25 cellular contexts compared by ENCODE assay signal in genomic region chr6:156600678-156601077, GRCh38.
A peak's percentile ranks its signal among the peaks of the same experiment; 100 is the strongest.
DNase-seq lines count a peak whose midpoint lies in the region; ATAC-seq and TF ChIP-seq lines count a peak whose summit lies in the region.
"Had no signal": no experiment of that assay in that cellular context is flagged by ENCODE, and none has a peak within 500 bp of the region (broad histone marks: within the 10 kb centered on the region; RNA-seq: fewer than 3 reads in every experiment).

No MANE protein-coding gene starts in this region.

- H3K9ac ChIP-seq in Karpas-422 (ENCODE audit: low read length) = no peak overlapping the region

- H3K4me3 ChIP-seq in psoas muscle = no peak overlapping the region
- H3K4me3 ChIP-seq in thyroid gland (replicated peaks in 1 of 3) = no peak overlapping the region
- H3K4me3 ChIP-seq in Karpas-422 (ENCODE audit: low read length) = no peak overlapping the region
- H3K4me3 ChIP-seq: spleen had no signal

- 40 to 69% (median 53%) methylated on average over 9 of the region's 9 CpGs for WGBS in psoas muscle, 3 donors
- WGBS in thyroid gland, 2 donors = 82 to 87% methylated on average over 9 of the region's 9 CpGs

- H2AFZ ChIP-seq in Karpas-422 (ENCODE audit: low read length) = no peak overlapping the region

- DNase-seq in left cardiac atrium (no peak), psoas muscle (peak in 1 of 2 donors; percentile 29), thyroid gland (no peak), ureter (ENCODE audit: low spot score) (no peak), T-helper 2 cell (no peak), Karpas-422 (no peak), hepatic stellate cell (ENCODE audit: low spot score) (no peak)
- DNase-seq: activated CD4-positive, alpha-beta T cell treated with anti-CD3 and anti-CD28 coated beads, Interleukin-2, amount 10 ng/mL, durations not matched to agents 7 days and 5 days; activated naive CD8-positive, alpha-beta T cell treated with anti-CD3 and anti-CD28 coated beads, Interleukin-2, amount 50 U/mL, for 24 hours; activated T-cell treated with anti-CD3 and anti-CD28 coated beads, Interleukin-2, amount 50 U/mL, for 24 hours; DMS153; effector CD4-positive, alpha-beta T cell; mesenchymal stem cell; naive thymus-derived CD4-positive, alpha-beta T cell; NCI-H1092 treated with DMSO at 0.1 percent for 48 hours; NCI-H2029 treated with DMSO at 0.1 percent for 48 hours; NCI-H226; occipital lobe; SIG-M5; spleen; stimulated activated CD4-positive, alpha-beta T cell treated with anti-CD3 and anti-CD28 coated beads, Interleukin-2, amount 100 ng/mL, for 48 hours; SW 1271; T1000 had no signal

- H4K20me1 ChIP-seq in Karpas-422 (ENCODE audit: insufficient read depth, low read depth, low read length) = no peaks in the 10 kb centered on the region

- ATAC-seq in left cardiac atrium (peak; percentile 12 to 86), psoas muscle (peak in 3 of 4 donors; percentile 19 to 81 (median 65))
- ATAC-seq: activated naive CD8-positive, alpha-beta T cell treated with anti-CD3 and anti-CD28 coated beads, Interleukin-2, amount 50 U/mL, for 24 hours; HCT116; naive thymus-derived CD4-positive, alpha-beta T cell had no signal

- H3K9me3 ChIP-seq in psoas muscle (no peaks in the 10 kb centered on the region), thyroid gland (no peaks in the 10 kb centered on the region), Karpas-422 (ENCODE audit: low read length) (no peaks in the 10 kb centered on the region)

- TF ChIP-seq CTCF in psoas muscle (IDR thresholded peaks at IDR 0.05) (no peak), thyroid gland (IDR thresholded peaks at IDR 0.05) (no peak)

- peak overlapping the region; percentile 38 for H3K27ac ChIP-seq in angular gyrus (ENCODE audit: low read depth, low read length)
- no peak overlapping the region for H3K27ac ChIP-seq in psoas muscle
- H3K27ac ChIP-seq in thyroid gland = peak overlapping the region in 2 of 3 donors; percentile 20 to 54
- H3K27ac ChIP-seq in Karpas-422 (ENCODE audit: low read length) = no peak overlapping the region
- H3K27ac ChIP-seq: spleen had no signal

- intact Hi-C loops in left cardiac atrium (cut with DNase I) (no loop called here), psoas muscle (cut with DNase I) (no loop called here), thyroid gland (cut with DNase I) (no loop called here)

- H3K4me1 ChIP-seq in psoas muscle (no peaks in the 10 kb centered on the region), thyroid gland (peaks cover 8 to 14% of the 10 kb centered on the region in 2 donors), Karpas-422 (ENCODE audit: low read length) (no peaks in the 10 kb centered on the region)

- TF ChIP-seq POLR2A in thyroid gland (IDR thresholded peaks at IDR 0.05) = no peak

- H3K27me3 ChIP-seq in psoas muscle (ENCODE audit: insufficient read depth in 3 of 3, low read length in 2 of 3) (no peaks in the 10 kb centered on the region), thyroid gland (no peaks in the 10 kb centered on the region), Karpas-422 (ENCODE audit: low read length) (no peaks in the 10 kb centered on the region)

- no peaks in the 10 kb centered on the region for H3K36me3 ChIP-seq in psoas muscle (ENCODE audit: insufficient read depth in 1 of 2, low read depth in 1 of 2)
- no peaks in the 10 kb centered on the region for H3K36me3 ChIP-seq in thyroid gland
- no peaks in the 10 kb centered on the region for H3K36me3 ChIP-seq in Karpas-422 (ENCODE audit: insufficient read depth, low read length)
- H3K36me3 ChIP-seq: spleen had no signal

- H3K9me2 ChIP-seq in Karpas-422 (replicated peaks; ENCODE audit: insufficient read depth, low read length) = no peaks in the 10 kb centered on the region

- no peaks in the 10 kb centered on the region for H3K79me2 ChIP-seq in Karpas-422 (ENCODE audit: low read length)

- H3K4me2 ChIP-seq in Karpas-422 (ENCODE audit: low read depth, low read length, poor library complexity, severe bottlenecking) = no peak overlapping the region

Comparison
In these comparisons a context has a peak if more than half of its experiments do, and no peak if none do; other contexts are left out.
1. H3K27ac ChIP-seq: peak in angular gyrus (single experiment) and thyroid gland (2 of 3); none in psoas muscle (single experiment) and Karpas-422 (single experiment).